ENCODE assay signal across 18 cellular contexts in genomic region chr10:125094826-125095225, GRCh38.
A peak's percentile ranks its signal among the peaks of the same experiment; 100 is the strongest.
DNase-seq lines count a peak whose midpoint lies in the region; ATAC-seq and TF ChIP-seq lines count a peak whose summit lies in the region.
"Had no signal": no experiment of that assay in that cellular context is flagged by ENCODE, and none has a peak within 500 bp of the region (broad histone marks: within the 10 kb centered on the region; RNA-seq: fewer than 3 reads in every experiment).

No MANE protein-coding gene starts in this region.

- no peaks in the 10 kb centered on the region for H3K36me3 Mint-ChIP-seq in glutamatergic neuron (ENCODE audit: unreplicated experiment)

- peak overlapping the region; percentile 86 for H3K27ac Mint-ChIP-seq in glutamatergic neuron (ENCODE audit: unreplicated experiment)
- H3K27ac Mint-ChIP-seq: activated CD4-positive, alpha-beta T cell treated with anti-CD3 and anti-CD28 coated beads, Interleukin-2, amount 10 ng/mL, durations not matched to agents 7 days and 5 days; T-helper 1 cell treated with Interleukin-12 subunit alpha and Interleukin-12 subunit beta and Interleukin-4 antibody, amounts not matched to agents 30 μg/mL and 1 μg/mL, for 36 hours had no signal

- no peak overlapping the region for H3K4me3 Mint-ChIP-seq in glutamatergic neuron (ENCODE audit: unreplicated experiment)
- H3K4me3 Mint-ChIP-seq: activated CD4-positive, alpha-beta T cell treated with anti-CD3 and anti-CD28 coated beads, Interleukin-2, amount 10 ng/mL, durations not matched to agents 7 days and 5 days; T-helper 1 cell treated with Interleukin-12 subunit alpha and Interleukin-12 subunit beta and Interleukin-4 antibody, amounts not matched to agents 30 μg/mL and 1 μg/mL, for 36 hours had no signal

- H3K36me3 ChIP-seq in left ventricle myocardium inferior (no peaks in the 10 kb centered on the region), vagina (no peaks in the 10 kb centered on the region)
- H3K36me3 ChIP-seq: BE2C had no signal

- peaks cover 7% of the 10 kb centered on the region for H3K27me3 Mint-ChIP-seq in glutamatergic neuron (ENCODE audit: unreplicated experiment)

- H3K4me1 Mint-ChIP-seq in glutamatergic neuron (ENCODE audit: low read depth, unreplicated experiment) = peaks cover 59% of the 10 kb centered on the region
- H3K4me1 Mint-ChIP-seq: activated CD4-positive, alpha-beta T cell treated with anti-CD3 and anti-CD28 coated beads, Interleukin-2, amount 10 ng/mL, durations not matched to agents 7 days and 5 days had no signal

- TF ChIP-seq POLR2A in vagina (IDR thresholded peaks at IDR 0.05) = no peak

- ATAC-seq in Right ventricle myocardium superior (ENCODE audit: poor library complexity) (no peak), GM19455 (IDR thresholded peaks at IDR 0.05; ENCODE audit: unreplicated experiment) (no peak), GM19328 (IDR thresholded peaks at IDR 0.05; ENCODE audit: unreplicated experiment) (no peak)

- intact Hi-C loops in left ventricle myocardium inferior (cut with micrococcal nuclease) (no loop called here), Right ventricle myocardium superior (cut with DNase I) (no loop called here), posterior vena cava (cut with DNase I) (no loop called here), vagina (cut with DNase I) (loop anchor here (5.0 kb wide), 1 partner anchor 1478 kb away; no protein-coding TSS in a partner anchor)

- H3K27me3 ChIP-seq in left ventricle myocardium inferior (ENCODE audit: low read depth) = no peaks in the 10 kb centered on the region
- no peaks in the 10 kb centered on the region for H3K27me3 ChIP-seq in vagina
- H3K27me3 ChIP-seq: BE2C, hepatocyte had no signal

- peaks cover 71% of the 10 kb centered on the region for H3K4me1 ChIP-seq in left ventricle myocardium inferior
- peaks cover 61% of the 10 kb centered on the region for H3K4me1 ChIP-seq in vagina

- H3K27ac ChIP-seq in left ventricle myocardium inferior (replicated peaks) (peak overlapping the region; percentile 79), vagina (peak overlapping the region; percentile 68)

- H3K4me3 ChIP-seq in left ventricle myocardium inferior (no peak overlapping the region), vagina (no peak overlapping the region)
- H3K4me3 ChIP-seq: coronary artery, hepatocyte had no signal

- H3K9me3 Mint-ChIP-seq in glutamatergic neuron (ENCODE audit: unreplicated experiment) = peaks cover 6% of the 10 kb centered on the region
- H3K9me3 Mint-ChIP-seq: activated CD4-positive, alpha-beta T cell treated with anti-CD3 and anti-CD28 coated beads, Interleukin-2, amount 10 ng/mL, durations not matched to agents 7 days and 5 days; T-helper 1 cell treated with Interleukin-12 subunit alpha and Interleukin-12 subunit beta and Interleukin-4 antibody, amounts not matched to agents 30 μg/mL and 1 μg/mL, for 36 hours had no signal

- TF ChIP-seq CTCF in left ventricle myocardium inferior (IDR thresholded peaks at IDR 0.05; ENCODE audit: borderline replicate concordance) (no peak), glutamatergic neuron (IDR thresholded peaks at IDR 0.05; ENCODE audit: partially characterized antibody, unreplicated experiment) (no peak), vagina (IDR thresholded peaks at IDR 0.05) (no peak)

- DNase-seq in left ventricle myocardium inferior (no peak), Right ventricle myocardium superior (no peak), glutamatergic neuron (no peak), posterior vena cava (ENCODE audit: low spot score) (peak; percentile 66), vagina (ENCODE audit: extremely low spot score in 2 of 2) (no peak), NCI-H1092 (lab: John Stamatoyannopoulos, UW) (no peak)
- DNase-seq: activated CD4-positive, alpha-beta T cell treated with anti-CD3 and anti-CD28 coated beads, Interleukin-2, amount 10 ng/mL, durations not matched to agents 7 days and 5 days; BE2C; NCI-H187; NCI-H774; OCI-M1; SIG-M5; stimulated activated CD4-positive, alpha-beta T cell treated with anti-CD3 and anti-CD28 coated beads, Interleukin-4, amount 100 ng/mL, for 4 hours had no signal

- no peaks in the 10 kb centered on the region for H3K9me3 ChIP-seq in left ventricle myocardium inferior (replicated peaks)
- no peaks in the 10 kb centered on the region for H3K9me3 ChIP-seq in vagina
- H3K9me3 ChIP-seq: BE2C had no signal
